ENCODE assay signal across 29 cellular contexts in the genomic region with DNA sequence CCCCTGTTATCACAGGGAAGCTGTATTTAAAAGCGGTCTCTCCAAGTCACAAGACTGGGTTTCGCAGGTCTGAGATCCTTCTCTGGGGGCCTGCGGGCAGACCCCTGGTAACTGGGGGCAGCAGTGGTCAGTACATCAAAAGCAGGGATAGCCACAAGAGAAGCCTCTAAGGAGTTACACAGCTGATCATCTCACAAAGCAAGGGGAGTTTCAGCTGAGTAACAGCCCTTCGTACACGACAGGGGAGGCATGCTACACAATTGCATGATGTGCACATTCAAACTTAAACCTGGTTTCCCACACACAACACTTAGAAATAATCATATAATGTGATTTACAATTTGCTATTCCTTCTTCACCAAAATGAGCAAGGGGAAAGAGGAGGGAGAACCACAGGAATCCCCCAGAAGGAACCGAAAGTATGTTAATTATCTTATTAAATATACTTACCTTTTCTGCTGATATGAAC.
DNase-seq lines count a peak whose midpoint lies in the region; ATAC-seq and TF ChIP-seq lines count a peak whose summit lies in the region.
"Had no signal": no experiment of that assay in that cellular context is flagged by ENCODE, and none has a peak within 500 bp of the region (broad histone marks: within the 10 kb centered on the region; RNA-seq: fewer than 3 reads in every experiment).

No MANE protein-coding gene starts in this region.

- H3K27ac ChIP-seq in OCI-LY1 (ENCODE audit: low read depth, low read length, poor library complexity, severe bottlenecking): peak overlapping the region; percentile 33
- no peak overlapping the region for H3K27ac ChIP-seq in stomach
- H3K27ac ChIP-seq: BLaER1, neural progenitor cell, upper lobe of right lung had no signal

- peaks cover 47 to 70% (median 69%) of the 10 kb centered on the region in 3 donors for H3K4me1 Mint-ChIP-seq in naive B cell
- H3K4me1 Mint-ChIP-seq: neural progenitor cell had no signal

- H3K9me3 ChIP-seq in OCI-LY1 (ENCODE audit: low read length) (peaks cover 3% of the 10 kb centered on the region; the same call in 1 of the 2 replicates), stomach (no peaks in the 10 kb centered on the region), BE2C (no peaks in the 10 kb centered on the region)
- H3K9me3 ChIP-seq: upper lobe of right lung had no signal

- TF ChIP-seq EP300 in stomach (IDR thresholded peaks at IDR 0.05): no peak

- 75 to 86% (median 78%) methylated on average over 6 of the region's 6 CpGs for WGBS in stomach, 5 donors

- H3K9me3 Mint-ChIP-seq in naive B cell: no peaks in the 10 kb centered on the region
- H3K9me3 Mint-ChIP-seq: activated CD4-positive, alpha-beta T cell treated with anti-CD3 and anti-CD28 coated beads, Interleukin-2, amount 10 ng/mL, durations not matched to agents 24 days and 14 days; activated T-cell treated with anti-CD3 and anti-CD28 coated beads, Interleukin-2, amount 50 U/mL, for 24 hours had no signal

- H3K36me3 Mint-ChIP-seq in naive B cell: peaks cover 11 to 12% of the 10 kb centered on the region in 2 donors

- no peaks in the 10 kb centered on the region for H3K9me2 ChIP-seq in OCI-LY1 (ENCODE audit: low read depth, low read length)

- H3K36me3 ChIP-seq in OCI-LY1 (ENCODE audit: insufficient read depth, low read length) (peaks cover 24% of the 10 kb centered on the region), stomach (peaks cover 0 to 20% (median 9%) of the 10 kb centered on the region in 4 donors), BE2C (no peaks in the 10 kb centered on the region)

- no peak overlapping the region for H2AFZ ChIP-seq in OCI-LY1 (ENCODE audit: low read length)
- H2AFZ ChIP-seq: neural progenitor cell had no signal

- no peaks in the 10 kb centered on the region for H3K79me2 ChIP-seq in OCI-LY1 (ENCODE audit: insufficient read depth, low read length)

- H3F3A ChIP-seq in OCI-LY1 (ENCODE audit: insufficient read depth, low read length): no peaks in the 10 kb centered on the region

- DNase-seq in GM10266 (ENCODE audit: extremely low spot score) (peak; percentile 17), naive B cell (no peak), stomach (no peak), glomerular visceral epithelial cell (ENCODE audit: extremely low spot score) (no peak), BE2C (no peak)
- DNase-seq in stimulated activated CD4-positive, alpha-beta T cell treated with anti-CD3 and anti-CD28 coated beads, Interleukin-1b, Interleukin-23, amount 100 ng/mL, for 48 hours: no peak
- DNase-seq: ACHN; activated CD4-positive, alpha-beta T cell treated with anti-CD3 and anti-CD28 coated beads, Interleukin-2, amount 10 ng/mL, durations not matched to agents 24 days and 14 days; activated gamma-delta T cell; activated T-cell treated with anti-CD3 and anti-CD28 coated beads, Interleukin-2, amount 50 U/mL, for 24 hours; caudate nucleus; GF-D8; hippocampal formation; left cardiac atrium; mammary epithelial cell; NCI-H1417 treated with DMSO at 0.1 percent for 48 hours; NCI-H2081 treated with DMSO at 0.1 percent for 48 hours; NCI-H345; NCI-H748 treated with DMSO at 0.1 percent for 48 hours; OCI-M1; right cardiac atrium; stimulated activated CD4-positive, alpha-beta T cell treated with anti-CD3 and anti-CD28 coated beads, Interleukin-2, amount 100 ng/mL, for 48 hours; substantia nigra; upper lobe of right lung had no signal

- TF ChIP-seq POLR2A in stomach (IDR thresholded peaks at IDR 0.05): no peak

- peak overlapping the region; percentile 52 to 93 (median 78) for H3K27ac Mint-ChIP-seq in naive B cell
- H3K27ac Mint-ChIP-seq: activated CD4-positive, alpha-beta T cell treated with anti-CD3 and anti-CD28 coated beads, Interleukin-2, amount 10 ng/mL, durations not matched to agents 24 days and 14 days; activated T-cell treated with anti-CD3 and anti-CD28 coated beads, Interleukin-2, amount 50 U/mL, for 24 hours; neural progenitor cell had no signal

- ATAC-seq in HG02610 (IDR thresholded peaks at IDR 0.05; ENCODE audit: unreplicated experiment) (peak; percentile 66), naive B cell (ENCODE audit: low read depth in 2 of 2) (peak in 1 of 2 donors; percentile 56)
- ATAC-seq: HCT116, left cardiac atrium, right cardiac atrium, upper lobe of right lung had no signal

- intact Hi-C loops in stomach (cut with DNase I; ENCODE audit: low total_unique reads): no loop called here

- TF ChIP-seq CTCF in GM10266 (IDR thresholded peaks at IDR 0.05; ENCODE audit: control insufficient read depth, insufficient read depth, low read depth, missing control alignments): no peak
- TF ChIP-seq CTCF in OCI-LY1 (IDR thresholded peaks at IDR 0.05; ENCODE audit: low read length): no peak
- TF ChIP-seq CTCF in stomach (IDR thresholded peaks at IDR 0.05): no peak
- no peak for TF ChIP-seq CTCF in BE2C (IDR thresholded peaks at IDR 0.05; ENCODE audit: low read depth, low read length)

- no peaks in the 10 kb centered on the region for H3K27me3 Mint-ChIP-seq in naive B cell
- H3K27me3 Mint-ChIP-seq: activated CD4-positive, alpha-beta T cell treated with anti-CD3 and anti-CD28 coated beads, Interleukin-2, amount 10 ng/mL, durations not matched to agents 24 days and 14 days; activated T-cell treated with anti-CD3 and anti-CD28 coated beads, Interleukin-2, amount 50 U/mL, for 24 hours had no signal

- H3K27me3 ChIP-seq in OCI-LY1 (ENCODE audit: insufficient read depth, low read length) (no peaks in the 10 kb centered on the region), stomach (no peaks in the 10 kb centered on the region), BE2C (no peaks in the 10 kb centered on the region)
- H3K27me3 ChIP-seq: BLaER1, neural progenitor cell, upper lobe of right lung had no signal

- H3K4me3 ChIP-seq in OCI-LY1 (ENCODE audit: low read depth, low read length, poor library complexity, severe bottlenecking): peak overlapping the region; percentile 8
- no peak overlapping the region for H3K4me3 ChIP-seq in stomach
- H3K4me3 ChIP-seq in BE2C (ENCODE audit: low read depth, low read length): no peak overlapping the region
- H3K4me3 ChIP-seq: BLaER1, neural progenitor cell, upper lobe of right lung had no signal

- H3K4me3 Mint-ChIP-seq in naive B cell: peak overlapping the region; percentile 17 to 83 (median 66)
- H3K4me3 Mint-ChIP-seq: activated CD4-positive, alpha-beta T cell treated with anti-CD3 and anti-CD28 coated beads, Interleukin-2, amount 10 ng/mL, durations not matched to agents 24 days and 14 days; activated T-cell treated with anti-CD3 and anti-CD28 coated beads, Interleukin-2, amount 50 U/mL, for 24 hours; neural progenitor cell had no signal

- H3K4me2 ChIP-seq in OCI-LY1 (ENCODE audit: low read length): peak overlapping the region; percentile 49
- H3K4me2 ChIP-seq: BLaER1, neural progenitor cell had no signal

- no peak overlapping the region; the same call in 1 of the 2 replicates for H3K9ac ChIP-seq in OCI-LY1 (ENCODE audit: low read length)
- H3K9ac ChIP-seq: BLaER1, neural progenitor cell had no signal

- H4K20me1 ChIP-seq in OCI-LY1 (ENCODE audit: insufficient read depth, low read length): no peaks in the 10 kb centered on the region
- H4K20me1 ChIP-seq: BLaER1 had no signal

- H3K4me1 ChIP-seq in OCI-LY1 (ENCODE audit: insufficient read depth, low read length, severe bottlenecking) (peaks cover 31% of the 10 kb centered on the region), stomach (peaks cover 6 to 42% (median 19%) of the 10 kb centered on the region in 4 donors), BE2C (no peaks in the 10 kb centered on the region)
- H3K4me1 ChIP-seq: neural progenitor cell had no signal
